In the genomic region with DNA sequence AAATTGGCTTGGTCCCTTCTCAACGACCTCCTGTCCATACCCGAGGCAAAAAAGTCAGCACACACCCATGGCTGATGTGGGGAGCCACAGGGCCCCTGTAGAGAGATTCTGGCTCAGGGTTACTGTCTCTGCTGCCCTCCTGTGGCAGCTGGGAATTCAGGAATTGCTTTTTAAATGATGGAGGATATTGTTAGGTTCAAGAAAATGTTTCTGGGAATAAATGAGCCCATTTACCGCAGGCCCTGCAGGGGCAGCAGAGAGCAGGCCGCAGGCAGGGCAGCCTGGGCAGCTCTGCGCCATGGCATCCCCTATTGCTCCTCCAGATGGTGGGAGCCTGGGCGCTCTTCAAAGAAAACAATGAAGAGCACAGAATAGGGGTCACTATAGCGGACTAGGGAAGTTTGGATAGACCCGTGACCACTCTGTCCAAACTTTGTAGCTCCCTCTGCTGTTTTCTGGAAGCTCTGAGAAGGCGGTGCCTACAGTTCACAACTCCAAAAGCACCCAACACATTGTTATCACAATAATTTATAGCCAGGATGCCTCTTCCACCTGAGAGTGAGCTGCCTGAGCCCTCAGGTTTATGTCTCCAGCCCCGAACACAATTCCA, we compare ENCODE assay signal across 9 cellular contexts.
A peak's percentile ranks its signal among the peaks of the same experiment; 100 is the strongest.
DNase-seq lines count a peak whose midpoint lies in the region; ATAC-seq, FAIRE-seq and TF ChIP-seq lines count a peak whose summit lies in the region.
"Had no signal": no experiment of that assay in that cellular context is flagged by ENCODE, and none has a peak within 500 bp of the region (broad histone marks: within the 10 kb centered on the region; RNA-seq: fewer than 3 reads in every experiment).

No MANE protein-coding gene starts in this region.

- dilution Hi-C loops in keratinocyte (cut with MboI; ENCODE audit: extremely low pct_ligation_motif_present, low sequenced_read_pairs), result no loop called here

- FAIRE-seq in TTC549 (lab: Jason Lieb, UNC), result peak; percentile 50
- peak; percentile 29 for FAIRE-seq in keratinocyte (lab: Jason Lieb, UNC)

- H3K79me2 ChIP-seq in keratinocyte (ENCODE audit: control insufficient read depth, insufficient read depth, low read length), result no peaks in the 10 kb centered on the region

- no peak for ATAC-seq in GM21390 (IDR thresholded peaks at IDR 0.05; ENCODE audit: unreplicated experiment)
- ATAC-seq in HG02571 (IDR thresholded peaks at IDR 0.05; ENCODE audit: unreplicated experiment), result no peak

- no peak overlapping the region for H2AFZ ChIP-seq in keratinocyte (ENCODE audit: control insufficient read depth, low read length)

- no peaks in the 10 kb centered on the region for H3K36me3 ChIP-seq in keratinocyte (ENCODE audit: control insufficient read depth in 2 of 2, extremely low read depth in 1 of 2, insufficient read depth in 2 of 2, low read length in 2 of 2)

- no peaks in the 10 kb centered on the region for H3K9me1 ChIP-seq in keratinocyte (ENCODE audit: control insufficient read depth, extremely low read depth, insufficient read depth, low read length)

- no peaks in the 10 kb centered on the region for H3K9me3 ChIP-seq in keratinocyte (ENCODE audit: control insufficient read depth, low read depth, low read length)

- H3K9ac ChIP-seq in keratinocyte (ENCODE audit: control insufficient read depth, extremely low read depth, insufficient read depth, low read length), result no peak overlapping the region

- no peaks in the 10 kb centered on the region for H3K27me3 ChIP-seq in keratinocyte (ENCODE audit: control insufficient read depth, extremely low read depth, insufficient read depth, low read length)

- H3K4me2 ChIP-seq in keratinocyte (ENCODE audit: control insufficient read depth, extremely low read depth, insufficient read depth, low read depth, low read length), result no peak overlapping the region

- in situ Hi-C loops in KBM-7 (cut with MboI; ENCODE audit: low pct_unique_long_range_greater_than_20kb, low sequenced_read_pairs), result loop anchor here (25.0 kb wide), 2 partner anchors 112 to 337 kb away; no protein-coding TSS in a partner anchor

- H3K4me1 ChIP-seq in keratinocyte (ENCODE audit: control insufficient read depth, extremely low read depth, insufficient read depth, low read length), result peaks cover 5% of the 10 kb centered on the region

- DNase-seq in NCI-H2227 (lab: John Stamatoyannopoulos, UW; ENCODE audit: unreplicated experiment) (peak; percentile 25), NCI-H2227 treated with DMSO at 0.1 percent for 48 hours (lab: John Stamatoyannopoulos, UW) (no peak), KBM-7 (peak; percentile 76), keratinocyte (ENCODE audit: low read depth, low spot score) (no peak)
- no peak for DNase-seq in NK-92 treated with Interleukin-12 subunit alpha and Interleukin-12 subunit beta, amount 100 ng/mL, for 24 hours (lab: John Stamatoyannopoulos, UW)
- DNase-seq: right cardiac atrium had no signal

- H4K20me1 ChIP-seq in keratinocyte (ENCODE audit: control insufficient read depth, extremely low read depth, insufficient read depth, low read length), result no peaks in the 10 kb centered on the region

- no peak overlapping the region for H3K4me3 ChIP-seq in keratinocyte (ENCODE audit: control insufficient read depth in 2 of 3, extremely low read depth in 1 of 3, insufficient read depth in 2 of 3, low read depth in 1 of 3, low read length in 3 of 3)

- H3K27ac ChIP-seq in keratinocyte (ENCODE audit: control insufficient read depth, insufficient read depth, low read length), result no peak overlapping the region

- peak; percentile 59 to 89 (median 82) for TF ChIP-seq CTCF in keratinocyte (optimal IDR thresholded peaks at IDR 0.05 in 1 of 3, IDR thresholded peaks at IDR 0.05 in 1 of 3, conservative IDR thresholded peaks at IDR 0.05 in 1 of 3; ENCODE audit: extremely low read depth in 1 of 3, insufficient read depth in 2 of 3, low read length in 3 of 3)

Comparison
In these comparisons a context has a peak if more than half of its experiments do, and no peak if none do; other contexts are left out.
1. DNase-seq: peak in NCI-H2227 (single experiment) and KBM-7 (single experiment); none in NCI-H2227 treated with DMSO at 0.1 percent for 48 hours (single experiment), keratinocyte (single experiment) and NK-92 treated with Interleukin-12 subunit alpha and Interleukin-12 subunit beta, amount 100 ng/mL, for 24 hours (single experiment).